In the genomic region with DNA sequence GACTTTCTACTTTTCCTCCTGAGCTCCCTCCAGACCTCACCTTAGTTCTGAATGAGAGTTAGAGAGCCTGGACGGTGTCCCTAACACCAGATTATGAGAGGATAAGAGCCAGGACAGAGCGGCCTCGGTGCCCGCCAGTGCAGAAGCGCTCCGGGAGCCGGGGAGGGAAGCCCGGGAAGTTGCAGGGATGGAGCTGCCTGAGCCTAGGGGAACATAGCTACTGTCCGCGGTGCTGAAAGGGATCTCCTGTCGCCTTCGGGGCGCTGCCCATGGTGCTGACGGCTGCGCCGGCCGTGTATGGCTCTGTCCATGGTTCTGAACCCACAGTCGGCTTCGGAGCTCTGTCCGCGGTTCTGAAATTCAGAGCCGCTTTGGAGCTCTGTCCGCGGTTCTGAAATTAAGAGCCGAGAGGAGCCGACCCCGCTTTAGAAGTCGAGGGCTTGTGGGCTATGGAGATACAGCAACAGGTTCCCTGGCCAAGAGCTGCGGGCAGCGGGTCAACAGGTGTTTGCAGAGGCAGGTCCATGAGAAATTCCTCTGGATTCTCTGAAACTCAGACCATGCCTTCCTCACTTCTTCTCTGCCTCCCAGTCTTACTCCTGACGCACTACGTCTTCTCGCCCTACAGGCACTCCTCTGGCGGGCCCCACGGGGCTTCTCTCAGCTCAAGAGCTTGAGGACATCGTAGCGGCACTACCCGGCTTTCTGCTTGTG, we compare ENCODE assay signal across 9 cellular contexts. TPM values are rescaled to one million over a fixed set of nuclear protein-coding genes. Genes with fewer than 3 reads are reported as not detected.
DNase-seq lines count a peak whose midpoint lies in the region; ATAC-seq, FAIRE-seq and TF ChIP-seq lines count a peak whose summit lies in the region.
"Had no signal": no experiment of that assay in that cellular context is flagged by ENCODE, and none has a peak within 500 bp of the region (broad histone marks: within the 10 kb centered on the region; RNA-seq: fewer than 3 reads in every experiment).

No MANE protein-coding gene starts in this region.

- DNase-seq in Kasumi-1 (lab: John Stamatoyannopoulos, UW) (peak; percentile 86 to 87), WERI-Rb-1 (peak; percentile 33), brain microvascular endothelial cell (peak; percentile 67), iPS DF 19.7 (ENCODE audit: low read depth, low spot score) (peak; percentile 76), small intestine (peak; percentile 83), NCI-H1436 (lab: John Stamatoyannopoulos, UW) (no peak)

- in situ Hi-C loops in brain microvascular endothelial cell (cut with HindIII; ENCODE audit: low pct_ligation_motif_present, low sequenced_read_pairs), result no loop called here

- FAIRE-seq in small intestine (lab: Jason Lieb, UNC), result no peak
- FAIRE-seq: islet of Langerhans had no signal

- H3K9me3 ChIP-seq in WERI-Rb-1 (ENCODE audit: severe bottlenecking), result no peaks in the 10 kb centered on the region
- no peaks in the 10 kb centered on the region for H3K9me3 ChIP-seq in small intestine (ENCODE audit: control insufficient read depth, low read depth)

- H3K4me1 ChIP-seq in small intestine (ENCODE audit: control insufficient read depth in 2 of 2, insufficient read depth in 1 of 2, low read depth in 1 of 2, low read length in 1 of 2), result no peaks in the 10 kb centered on the region

- H3K27me3 ChIP-seq in WERI-Rb-1 (ENCODE audit: insufficient read depth, low read depth, severe bottlenecking) (peaks cover 16% of the 10 kb centered on the region), brain microvascular endothelial cell (replicated peaks) (peaks cover 16% of the 10 kb centered on the region), small intestine (ENCODE audit: control insufficient read depth in 2 of 2, insufficient read depth in 2 of 2, low read length in 2 of 2) (peaks cover 0 to 2% of the 10 kb centered on the region in 2 donors)

- no peak for TF ChIP-seq CTCF in WERI-Rb-1 (IDR thresholded peaks at IDR 0.05; ENCODE audit: low read depth, low read length)
- TF ChIP-seq CTCF in brain microvascular endothelial cell (IDR thresholded peaks at IDR 0.05; ENCODE audit: low read depth, low read length, missing control alignments), result no peak

- H3K36me3 ChIP-seq in WERI-Rb-1 (no peaks in the 10 kb centered on the region), brain microvascular endothelial cell (replicated peaks) (no peaks in the 10 kb centered on the region), small intestine (ENCODE audit: control insufficient read depth in 2 of 2, insufficient read depth in 2 of 2, low read length in 2 of 2) (no peaks in the 10 kb centered on the region)

- no peak overlapping the region for H3K27ac ChIP-seq in WERI-Rb-1
- H3K27ac ChIP-seq in brain microvascular endothelial cell, result no peak overlapping the region
- no peak overlapping the region for H3K27ac ChIP-seq in small intestine (ENCODE audit: low read depth in 1 of 2, low read length in 1 of 2)

- ATAC-seq in GM18520 (IDR thresholded peaks at IDR 0.05; ENCODE audit: unreplicated experiment) (peak; percentile 75), HG03045 (IDR thresholded peaks at IDR 0.05; ENCODE audit: unreplicated experiment) (no peak)

- WGBS in small intestine, 3 donors, result 13 to 14% (median 14%) methylated on average over 38 of the region's 38 CpGs

- H3K4me3 ChIP-seq in WERI-Rb-1 (ENCODE audit: low read depth, low read length) (peak overlapping the region; percentile 52), brain microvascular endothelial cell (ENCODE audit: low read depth, low read length) (no peak overlapping the region), small intestine (ENCODE audit: low read depth in 1 of 2, low read length in 2 of 2) (no peak overlapping the region)

RNA-seq across cellular contexts. Expression of a gene that starts 0.8 kb away (rescaled TPM):
- polyA plus RNA-seq in small intestine, result under 1 TPM in 1 of 3 donors, not detected in 2; 0.10 TPM

RNA-seq across cellular contexts. Expression of a gene that starts 17.0 kb away (rescaled TPM):
- 100 to 1,000 TPM in 1 of 3 donors, 10 to 100 TPM in 2; 57.0 to 118 (median 57.6) TPM for polyA plus RNA-seq in small intestine

RNA-seq across cellular contexts. Expression of a gene that starts 45.1 kb away (rescaled TPM):
- polyA plus RNA-seq in small intestine, result 1 to 10 TPM; 3.1 to 4.7 (median 4.6) TPM

RNA-seq across cellular contexts. Expression of a gene that starts 50.1 kb away (rescaled TPM):
- polyA plus RNA-seq in small intestine, result 10 to 100 TPM in 1 of 3 donors, 1 to 10 TPM in 1, under 1 TPM in 1; 0.89 to 16.2 (median 1.1) TPM

RNA-seq across cellular contexts. Expression of a gene that starts 58.6 kb away (rescaled TPM):
- polyA plus RNA-seq in small intestine, result 10 to 100 TPM; 33.2 to 67.7 (median 41.6) TPM
